Comparison of ENCODE assay signal across 26 cellular contexts in the genomic region with DNA sequence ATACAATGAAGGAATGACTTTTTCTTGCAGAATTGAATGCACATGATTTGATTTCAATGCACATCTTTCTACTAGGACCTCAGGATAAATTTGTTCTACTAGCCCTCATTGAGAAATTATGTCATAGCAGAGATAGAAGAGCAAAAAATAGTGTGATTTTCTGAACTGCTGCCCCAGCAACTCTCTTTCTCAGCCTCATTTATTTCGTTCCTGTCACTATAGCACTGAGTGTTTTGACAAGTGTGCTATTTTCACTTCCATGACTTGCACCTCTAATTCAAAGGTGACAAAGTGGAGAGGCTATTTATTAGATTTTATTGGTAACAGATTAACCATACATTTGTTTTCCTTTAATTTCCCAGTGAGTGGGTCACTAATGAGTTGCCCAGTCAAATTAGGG.
"Had no signal": no experiment of that assay in that cellular context is flagged by ENCODE, and none has a peak within 500 bp of the region (broad histone marks: within the 10 kb centered on the region; RNA-seq: fewer than 3 reads in every experiment).

No MANE protein-coding gene starts in this region.

- H3K27me3 Mint-ChIP-seq: progenitor cell of endocrine pancreas; stimulated activated memory B cell treated with anti-CD40 and anti-IgM and Interleukin-4, amounts not matched to agents 10 μg/mL and 1 μg/mL and 100 μg/mL, for 72 hours; type B pancreatic cell had no signal

- H3K9me3 ChIP-seq: ovary, psoas muscle, right atrium auricular region, spleen, thoracic aorta, thyroid gland, transverse colon, upper lobe of right lung, vagina had no signal

- H3K27ac ChIP-seq: neural progenitor cell, ovary, parathyroid adenoma, psoas muscle, right atrium auricular region, skin epidermis, spleen, thoracic aorta, thyroid gland, transverse colon, upper lobe of right lung, vagina had no signal

- DNase-seq: naive thymus-derived CD4-positive, alpha-beta T cell; natural killer cell; ovary; psoas muscle; spleen; stimulated activated CD4-positive, alpha-beta T cell treated with anti-CD3 and anti-CD28 coated beads, Interleukin-12 subunit alpha, Interleukin-12 subunit beta, amount 100 ng/mL, for 4 hours; stimulated activated CD4-positive, alpha-beta T cell treated with anti-CD3 and anti-CD28 coated beads, Interleukin-4, amount 100 ng/mL, for 1 hour; stimulated activated CD4-positive, alpha-beta T cell treated with anti-CD3 and anti-CD28 coated beads, Interleukin-4, amount 100 ng/mL, for 4 hours; stimulated activated CD8-positive, alpha-beta memory T cell treated with anti-CD3 and anti-CD28 coated beads, Interleukin-4, amount 100 ng/mL, for 48 hours; stimulated activated naive CD4-positive, alpha-beta T cell; stimulated activated naive CD8-positive, alpha-beta T cell treated with anti-CD3 and anti-CD28 coated beads, Interleukin-15, amount 100 ng/mL, for 72 hours; stimulated activated naive CD8-positive, alpha-beta T cell treated with anti-CD3 and anti-CD28 coated beads, Interleukin-15, Interleukin-2, amounts not matched to agents 100 U/mL and 50 U/mL, for 24 hours; upper lobe of right lung had no signal

- H3K36me3 Mint-ChIP-seq: naive thymus-derived CD4-positive, alpha-beta T cell; natural killer cell; neural progenitor cell; stimulated activated memory B cell treated with anti-CD40 and anti-IgM and Interleukin-4, amounts not matched to agents 10 μg/mL and 1 μg/mL and 100 μg/mL, for 72 hours; type B pancreatic cell had no signal

- H3K36me3 ChIP-seq: neural progenitor cell, ovary, right atrium auricular region, spleen, thoracic aorta, thyroid gland, transverse colon, upper lobe of right lung, vagina had no signal

- ATAC-seq: naive thymus-derived CD4-positive, alpha-beta T cell; natural killer cell; psoas muscle; stimulated activated naive CD8-positive, alpha-beta T cell treated with anti-CD3 and anti-CD28 coated beads, Interleukin-15, Interleukin-2, amounts not matched to agents 100 U/mL and 50 U/mL, for 24 hours had no signal

- H3K9ac ChIP-seq: neural progenitor cell, parathyroid adenoma had no signal

- H3K9me3 Mint-ChIP-seq: nephron; neural progenitor cell; stimulated activated memory B cell treated with anti-CD40 and anti-IgM and Interleukin-4, amounts not matched to agents 10 μg/mL and 1 μg/mL and 100 μg/mL, for 72 hours had no signal

- H3K27ac Mint-ChIP-seq: naive thymus-derived CD4-positive, alpha-beta T cell; natural killer cell; neural progenitor cell; progenitor cell of endocrine pancreas; stimulated activated memory B cell treated with anti-CD40 and anti-IgM and Interleukin-4, amounts not matched to agents 10 μg/mL and 1 μg/mL and 100 μg/mL, for 72 hours; stimulated activated naive CD8-positive, alpha-beta T cell treated with anti-CD3 and anti-CD28 coated beads, Interleukin-15, amount 100 ng/mL, for 72 hours; type B pancreatic cell had no signal

- H3K4me1 Mint-ChIP-seq: naive thymus-derived CD4-positive, alpha-beta T cell; natural killer cell; neural progenitor cell; stimulated activated naive CD8-positive, alpha-beta T cell treated with anti-CD3 and anti-CD28 coated beads, Interleukin-15, amount 100 ng/mL, for 72 hours had no signal

- H3K27me3 ChIP-seq: neural progenitor cell, ovary, right atrium auricular region, spleen, thyroid gland, transverse colon, upper lobe of right lung, vagina had no signal

- H3K4me2 ChIP-seq: neural progenitor cell, smooth muscle cell had no signal

- H3K4me1 ChIP-seq: neural progenitor cell, parathyroid adenoma, psoas muscle, right atrium auricular region, spleen, thyroid gland, transverse colon, upper lobe of right lung, vagina had no signal

- H3K4me3 Mint-ChIP-seq: naive thymus-derived CD4-positive, alpha-beta T cell; natural killer cell; nephron; neural progenitor cell; stimulated activated memory B cell treated with anti-CD40 and anti-IgM and Interleukin-4, amounts not matched to agents 10 μg/mL and 1 μg/mL and 100 μg/mL, for 72 hours; stimulated activated naive CD8-positive, alpha-beta T cell treated with anti-CD3 and anti-CD28 coated beads, Interleukin-15, amount 100 ng/mL, for 72 hours; type B pancreatic cell had no signal

- H3K4me3 ChIP-seq: neural progenitor cell, ovary, psoas muscle, right atrium auricular region, skin epidermis, smooth muscle cell, spleen, thoracic aorta, thyroid gland, transverse colon, upper lobe of right lung, vagina had no signal

- H3K79me2 ChIP-seq: parathyroid adenoma had no signal

- H2AFZ ChIP-seq: neural progenitor cell, parathyroid adenoma had no signal
